ENCODE assay signal across 23 cellular contexts in the genomic region with DNA sequence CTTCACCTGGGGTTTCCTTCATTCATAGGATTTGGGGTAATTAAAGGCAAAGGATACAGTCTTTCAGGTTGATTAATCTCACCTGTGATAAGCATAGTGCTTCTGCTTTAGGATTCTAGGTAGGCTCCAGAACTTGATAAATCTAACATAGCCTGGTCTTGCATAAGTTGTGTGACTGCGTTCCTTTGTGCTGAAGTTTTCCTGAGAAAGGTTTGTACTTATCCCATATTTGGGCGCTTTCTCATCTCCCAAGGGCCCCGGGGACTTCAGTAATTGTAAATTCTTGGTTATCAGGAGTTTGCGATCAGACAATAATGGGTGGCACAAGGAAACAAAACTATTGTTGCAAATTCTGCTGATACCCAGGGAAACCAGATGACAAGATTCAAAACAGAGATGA. TPM values are rescaled to one million over a fixed set of nuclear protein-coding genes. Genes with fewer than 3 reads are reported as not detected.
"Had no signal": no experiment of that assay in that cellular context is flagged by ENCODE, and none has a peak within 500 bp of the region (broad histone marks: within the 10 kb centered on the region; RNA-seq: fewer than 3 reads in every experiment).

No MANE protein-coding gene starts in this region.

- ATAC-seq: effector memory CD8-positive, alpha-beta T cell; esophagus mucosa; left cardiac atrium; left lung; naive thymus-derived CD4-positive, alpha-beta T cell; right cardiac atrium; stimulated activated memory B cell treated with anti-CD40 and anti-IgM and Interleukin-4, amounts not matched to agents 10 μg/mL and 1 μg/mL and 100 μg/mL, for 72 hours; stimulated activated naive CD8-positive, alpha-beta T cell treated with anti-CD3 and anti-CD28 coated beads, Interleukin-15, Interleukin-2, amounts not matched to agents 100 U/mL and 50 U/mL, for 24 hours; upper lobe of right lung had no signal

- H3K27ac Mint-ChIP-seq: effector memory CD8-positive, alpha-beta T cell; naive thymus-derived CD4-positive, alpha-beta T cell; nephron; neural progenitor cell; stimulated activated memory B cell treated with anti-CD40 and anti-IgM and Interleukin-4, amounts not matched to agents 10 μg/mL and 1 μg/mL and 100 μg/mL, for 72 hours had no signal

- DNase-seq: cerebellar nuclear complex; cortex of kidney; effector memory CD8-positive, alpha-beta T cell; left cardiac atrium; left lung; mesendoderm; midbrain; naive thymus-derived CD4-positive, alpha-beta T cell; right cardiac atrium; sigmoid colon; spleen; stimulated activated CD4-positive, alpha-beta T cell treated with anti-CD3 and anti-CD28 coated beads, Interleukin-4, amount 100 ng/mL, for 4 hours; stimulated activated naive CD8-positive, alpha-beta T cell treated with anti-CD3 and anti-CD28 coated beads, Interleukin-15, Interleukin-2, amounts not matched to agents 100 U/mL and 50 U/mL, for 24 hours; substantia nigra; upper lobe of right lung; uterus had no signal

- H3K4me1 Mint-ChIP-seq: nephron had no signal

- H3K4me3 Mint-ChIP-seq: effector memory CD8-positive, alpha-beta T cell; naive thymus-derived CD4-positive, alpha-beta T cell; nephron; neural progenitor cell; stimulated activated memory B cell treated with anti-CD40 and anti-IgM and Interleukin-4, amounts not matched to agents 10 μg/mL and 1 μg/mL and 100 μg/mL, for 72 hours had no signal

- H3K4me3 ChIP-seq: left lung, neural progenitor cell, prostate gland, sigmoid colon, spleen, thoracic aorta, tibial nerve, upper lobe of right lung, uterus had no signal

RNA-seq across cellular contexts. Expression of gene MTCL1, which starts 53.1 kb away (rescaled TPM):
- polyA plus RNA-seq: naive thymus-derived CD4-positive, alpha-beta T cell had no signal
